ENCODE assay signal across 1 cellular context in the genomic region with DNA sequence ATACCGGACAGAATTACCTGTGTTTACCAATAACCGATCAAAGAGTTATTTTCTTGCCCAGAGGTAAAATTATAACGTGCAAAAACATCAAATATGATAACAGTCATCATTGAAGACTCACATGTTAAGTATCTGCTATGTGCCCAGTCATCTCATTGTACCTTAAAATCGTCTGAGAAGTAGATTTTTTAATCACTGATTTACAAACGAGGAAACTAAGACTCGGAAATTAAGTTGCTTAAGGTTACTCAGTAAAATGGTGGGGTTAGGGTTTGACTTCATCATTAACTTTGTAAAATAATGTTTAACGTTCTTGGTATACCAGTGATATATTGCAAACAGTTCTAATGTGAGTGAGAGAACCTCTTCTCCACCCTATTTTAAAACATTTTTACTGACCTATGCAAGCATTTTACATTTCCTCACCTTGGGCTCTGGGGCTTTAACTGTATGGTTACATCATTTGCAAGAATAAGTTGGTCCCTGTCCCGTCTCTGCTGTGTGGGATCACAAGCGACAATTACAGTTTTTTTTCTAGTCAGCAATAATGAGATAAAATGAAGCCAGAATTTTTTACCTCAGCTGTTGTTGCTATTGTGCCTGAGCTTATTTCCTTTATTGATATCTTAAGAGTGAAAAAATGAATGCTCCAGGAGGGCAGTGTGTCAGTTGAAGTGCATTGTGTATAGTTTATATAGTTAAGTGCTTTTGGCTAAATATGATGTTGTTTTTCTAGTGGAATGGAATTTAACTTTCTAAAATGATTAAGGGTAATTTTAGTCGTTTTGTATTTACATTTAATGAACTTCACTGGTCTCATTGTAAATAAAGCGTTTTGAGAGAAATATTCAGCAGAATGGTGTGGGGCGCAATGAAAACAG.
TF ChIP-seq lines count a peak whose summit lies in the region.

No MANE protein-coding gene starts in this region.

TF ChIP-seq in HCT116, 20 proteins besides CTCF, POLR2A, EP300 and RAD21:
- TF ChIP-seq CBX3 (IDR thresholded peaks at IDR 0.05; ENCODE audit: low read depth) (no peak), JUND (IDR thresholded peaks at IDR 0.05) (no peak), SRF (IDR thresholded peaks at IDR 0.05; ENCODE audit: low read depth) (no peak), CEBPB (IDR thresholded peaks at IDR 0.05; ENCODE audit: low read depth) (no peak), TCF7L2 (IDR thresholded peaks at IDR 0.05; ENCODE audit: borderline replicate concordance, extremely low read depth, insufficient read depth, insufficient read length) (no peak), EZH2phosphoT487 (IDR thresholded peaks at IDR 0.05; ENCODE audit: borderline replicate concordance) (no peak), FOSL1 (IDR thresholded peaks at IDR 0.05; ENCODE audit: low read depth) (no peak), ZNF274 (IDR thresholded peaks at IDR 0.05; ENCODE audit: low read depth, low read length) (no peak), POLR2AphosphoS5 (IDR thresholded peaks at IDR 0.05; ENCODE audit: low read depth, low read length) (no peak), EZH2 (IDR thresholded peaks at IDR 0.05) (no peak), SIN3A (IDR thresholded peaks at IDR 0.05; ENCODE audit: low read depth) (no peak), ZFX (IDR thresholded peaks at IDR 0.05) (no peak), REST (IDR thresholded peaks at IDR 0.05; ENCODE audit: low read depth) (no peak), ELF1 (IDR thresholded peaks at IDR 0.05; ENCODE audit: borderline replicate concordance, low read depth) (no peak), YY1 (IDR thresholded peaks at IDR 0.05; ENCODE audit: extremely low read depth, insufficient replicate concordance, low read depth, low read length) (no peak), EGR1 (IDR thresholded peaks at IDR 0.05; ENCODE audit: low read depth) (no peak)
- TF ChIP-seq, protein P1, sequence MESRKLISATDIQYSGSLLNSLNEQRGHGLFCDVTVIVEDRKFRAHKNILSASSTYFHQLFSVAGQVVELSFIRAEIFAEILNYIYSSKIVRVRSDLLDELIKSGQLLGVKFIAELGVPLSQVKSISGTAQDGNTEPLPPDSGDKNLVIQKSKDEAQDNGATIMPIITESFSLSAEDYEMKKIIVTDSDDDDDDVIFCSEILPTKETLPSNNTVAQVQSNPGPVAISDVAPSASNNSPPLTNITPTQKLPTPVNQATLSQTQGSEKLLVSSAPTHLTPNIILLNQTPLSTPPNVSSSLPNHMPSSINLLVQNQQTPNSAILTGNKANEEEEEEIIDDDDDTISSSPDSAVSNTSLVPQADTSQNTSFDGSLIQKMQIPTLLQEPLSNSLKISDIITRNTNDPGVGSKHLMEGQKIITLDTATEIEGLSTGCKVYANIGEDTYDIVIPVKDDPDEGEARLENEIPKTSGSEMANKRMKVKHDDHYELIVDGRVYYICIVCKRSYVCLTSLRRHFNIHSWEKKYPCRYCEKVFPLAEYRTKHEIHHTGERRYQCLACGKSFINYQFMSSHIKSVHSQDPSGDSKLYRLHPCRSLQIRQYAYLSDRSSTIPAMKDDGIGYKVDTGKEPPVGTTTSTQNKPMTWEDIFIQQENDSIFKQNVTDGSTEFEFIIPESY (IDR thresholded peaks at IDR 0.05; ENCODE audit: extremely low read depth, insufficient replicate concordance, low read length), result no peak
- TF ChIP-seq, protein P2, sequence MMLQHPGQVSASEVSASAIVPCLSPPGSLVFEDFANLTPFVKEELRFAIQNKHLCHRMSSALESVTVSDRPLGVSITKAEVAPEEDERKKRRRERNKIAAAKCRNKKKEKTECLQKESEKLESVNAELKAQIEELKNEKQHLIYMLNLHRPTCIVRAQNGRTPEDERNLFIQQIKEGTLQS (IDR thresholded peaks at IDR 0.05), result no peak
